20 cellular contexts compared by ENCODE assay signal in genomic region chr3:42829628-42830436, GRCh38. TPM values are rescaled to one million over a fixed set of nuclear protein-coding genes. Genes with fewer than 3 reads are reported as not detected.
"Had no signal": no experiment of that assay in that cellular context is flagged by ENCODE, and none has a peak within 500 bp of the region (broad histone marks: within the 10 kb centered on the region; RNA-seq: fewer than 3 reads in every experiment).

No MANE protein-coding gene starts in this region.

- H3K27ac ChIP-seq: body of pancreas, coronary artery, foreskin keratinocyte, lower lobe of right lung, neural progenitor cell, testis had no signal

- H3K4me1 ChIP-seq: body of pancreas, testis had no signal

- H3K27me3 ChIP-seq: body of pancreas, foreskin keratinocyte, neural progenitor cell, testis had no signal

- ATAC-seq: activated naive CD4-positive, alpha-beta T cell treated with anti-CD3 and anti-CD28 coated beads, Interleukin-2, amount 50 U/mL, for 72 hours; activated T-cell treated with anti-CD3 and anti-CD28 coated beads, Interleukin-2, amount 50 U/mL, for 72 hours; stimulated activated naive CD8-positive, alpha-beta T cell treated with anti-CD3 and anti-CD28 coated beads, Interleukin-15, amount 100 ng/mL, for 72 hours had no signal

- H3K36me3 ChIP-seq: lower lobe of right lung, neural progenitor cell had no signal

- H3K4me3 ChIP-seq: body of pancreas, coronary artery, lower lobe of right lung, neural progenitor cell, testis had no signal

- H3K9ac ChIP-seq: neural progenitor cell had no signal

- DNase-seq: activated CD4-positive, alpha-beta T cell treated with anti-CD3 and anti-CD28 coated beads for 4 hours; activated CD8-positive, alpha-beta T cell treated with anti-CD3 and anti-CD28 coated beads for 36 hours; activated gamma-delta T cell; activated T-cell treated with anti-CD3 and anti-CD28 coated beads, Interleukin-2, amount 50 U/mL, for 72 hours; amygdala; central memory CD4-positive, alpha-beta T cell; effector CD4-positive, alpha-beta T cell; glutamatergic neuron; kidney glomerular epithelial cell; lower lobe of right lung; midbrain; naive B cell; stimulated activated CD4-positive, alpha-beta T cell treated with anti-CD3 and anti-CD28 coated beads, Interleukin-1b, Interleukin-23, amount 100 ng/mL, for 48 hours; stimulated activated naive CD8-positive, alpha-beta T cell treated with anti-CD3 and anti-CD28 coated beads, Interleukin-15, amount 100 ng/mL, for 72 hours; testis had no signal

- H3K9me3 ChIP-seq: body of pancreas, lower lobe of right lung, testis had no signal

RNA-seq across cellular contexts. Expression of gene CYP8B1, which starts 45.8 kb away (rescaled TPM):
- polyA plus RNA-seq: foreskin keratinocyte had no signal
